Comparison of ENCODE assay signal across 8 cellular contexts in genomic region chr11:131674051-131674755, GRCh38.
DNase-seq lines count a peak whose midpoint lies in the region; ATAC-seq lines count a peak whose summit lies in the region.

No MANE protein-coding gene starts in this region.

- no peak overlapping the region for H3K4me3 Mint-ChIP-seq in activated T-helper 17 cell treated with anti-CD3 and anti-CD28 coated beads, Interleukin-2, amount 50 U/mL, for 72 hours

- H3K36me3 Mint-ChIP-seq in activated T-helper 17 cell treated with anti-CD3 and anti-CD28 coated beads, Interleukin-2, amount 50 U/mL, for 72 hours (ENCODE audit: low read depth) = no peaks in the 10 kb centered on the region

- ATAC-seq in GM18867 (IDR thresholded peaks at IDR 0.05; ENCODE audit: unreplicated experiment) (peak; percentile 91), HG03025 (IDR thresholded peaks at IDR 0.05; ENCODE audit: low FRiP score, unreplicated experiment) (peak; percentile 67)
- ATAC-seq in activated T-helper 17 cell treated with anti-CD3 and anti-CD28 coated beads, Interleukin-2, amount 50 U/mL, for 72 hours (replicated peaks) = peak; percentile 53

- H3K4me1 Mint-ChIP-seq in activated T-helper 17 cell treated with anti-CD3 and anti-CD28 coated beads, Interleukin-2, amount 50 U/mL, for 72 hours = no peaks in the 10 kb centered on the region

- no peaks in the 10 kb centered on the region for H3K9me3 Mint-ChIP-seq in activated T-helper 17 cell treated with anti-CD3 and anti-CD28 coated beads, Interleukin-2, amount 50 U/mL, for 72 hours

- H3K27ac Mint-ChIP-seq in activated T-helper 17 cell treated with anti-CD3 and anti-CD28 coated beads, Interleukin-2, amount 50 U/mL, for 72 hours = no peak overlapping the region

- intact Hi-C loops in posterior vena cava (cut with DNase I) = loop anchor here in 1 of 2 donors (10.0 kb wide), 1 partner anchor 609 kb away; no protein-coding TSS in a partner anchor

- peak; percentile 53 for DNase-seq in COLO829 (ENCODE audit: low spot score)
- DNase-seq in NCI-H2227 (lab: John Stamatoyannopoulos, UW; ENCODE audit: unreplicated experiment) = peak; percentile 72
- DNase-seq in glomerular visceral epithelial cell (ENCODE audit: extremely low spot score) = peak; percentile 78
- DNase-seq in posterior vena cava (ENCODE audit: low spot score) = peak; percentile 92
- DNase-seq in central memory CD4-positive, alpha-beta T cell = no peak

- H3K27me3 Mint-ChIP-seq in activated T-helper 17 cell treated with anti-CD3 and anti-CD28 coated beads, Interleukin-2, amount 50 U/mL, for 72 hours = no peaks in the 10 kb centered on the region
